In genomic region chr1:184747089-184747955, GRCh38 we compare ENCODE assay signal across 11 cellular contexts. TPM values are rescaled to one million over a fixed set of nuclear protein-coding genes. Genes with fewer than 3 reads are reported as not detected.
DNase-seq lines count a peak whose midpoint lies in the region; ATAC-seq lines count a peak whose summit lies in the region.
"Had no signal": no experiment of that assay in that cellular context is flagged by ENCODE, and none has a peak within 500 bp of the region (broad histone marks: within the 10 kb centered on the region; RNA-seq: fewer than 3 reads in every experiment).

No MANE protein-coding gene starts in this region.

- peaks cover 14 to 15% of the 10 kb centered on the region in 2 donors for H3K4me1 ChIP-seq in muscle layer of duodenum (ENCODE audit: control insufficient read depth in 1 of 2, insufficient read depth in 2 of 2, low read length in 2 of 2)

- H3K9me3 Mint-ChIP-seq in activated naive CD4-positive, alpha-beta T cell treated with anti-CD3 and anti-CD28 coated beads for 36 hours: no peaks in the 10 kb centered on the region
- H3K9me3 Mint-ChIP-seq: activated naive CD8-positive, alpha-beta T cell treated with anti-CD3 and anti-CD28 coated beads, Interleukin-2, amount 10 ng/mL, durations not matched to agents 7 days and 5 days had no signal

- peaks cover 5% of the 10 kb centered on the region for H3K36me3 Mint-ChIP-seq in activated naive CD4-positive, alpha-beta T cell treated with anti-CD3 and anti-CD28 coated beads for 36 hours (ENCODE audit: low read depth)

- no peak for DNase-seq in left lobe of liver (ENCODE audit: low spot score)
- no peak for DNase-seq in activated naive CD4-positive, alpha-beta T cell treated with anti-CD3 and anti-CD28 coated beads for 36 hours
- DNase-seq in AG20443 (ENCODE audit: low spot score): no peak
- no peak for DNase-seq in cerebellar cortex (ENCODE audit: low spot score)
- DNase-seq: activated naive CD8-positive, alpha-beta T cell treated with anti-CD3 and anti-CD28 coated beads, Interleukin-2, amount 10 ng/mL, durations not matched to agents 7 days and 5 days; NCI-H1092; T-helper 2 cell had no signal

- H3K4me3 ChIP-seq in muscle layer of duodenum (ENCODE audit: low read depth in 1 of 2, low read length in 2 of 2): no peak overlapping the region

- H3K27ac Mint-ChIP-seq in activated naive CD4-positive, alpha-beta T cell treated with anti-CD3 and anti-CD28 coated beads for 36 hours: no peak overlapping the region
- H3K27ac Mint-ChIP-seq: activated naive CD8-positive, alpha-beta T cell treated with anti-CD3 and anti-CD28 coated beads, Interleukin-2, amount 10 ng/mL, durations not matched to agents 7 days and 5 days had no signal

- intact Hi-C loops in activated naive CD4-positive, alpha-beta T cell treated with anti-CD3 and anti-CD28 coated beads for 36 hours (cut with micrococcal nuclease): no loop called here

- H3K27me3 Mint-ChIP-seq in activated naive CD4-positive, alpha-beta T cell treated with anti-CD3 and anti-CD28 coated beads for 36 hours (ENCODE audit: low read depth): no peaks in the 10 kb centered on the region
- H3K27me3 Mint-ChIP-seq: activated naive CD8-positive, alpha-beta T cell treated with anti-CD3 and anti-CD28 coated beads, Interleukin-2, amount 10 ng/mL, durations not matched to agents 7 days and 5 days had no signal

- CTCF ChIA-PET in activated naive CD4-positive, alpha-beta T cell treated with anti-CD3 and anti-CD28 coated beads for 36 hours (lab: Charles Lee): interaction anchor here (0.6 to 0.7 kb wide), 3 partner anchors 12 to 1628 kb away, joined by 3 read pairs; partner anchors contain the start of gene TPR

- peak; percentile 82 for ATAC-seq in GM18909 (IDR thresholded peaks at IDR 0.05; ENCODE audit: poor library complexity, unreplicated experiment)
- ATAC-seq in HG02759 (IDR thresholded peaks at IDR 0.05; ENCODE audit: unreplicated experiment): peak; percentile 71
- ATAC-seq in left lobe of liver: no peak

- H3K4me1 Mint-ChIP-seq in activated naive CD4-positive, alpha-beta T cell treated with anti-CD3 and anti-CD28 coated beads for 36 hours (ENCODE audit: low read depth): peaks cover 61% of the 10 kb centered on the region

- H3K36me3 ChIP-seq in KOPT-K1 (ENCODE audit: insufficient read depth, low read length) (peaks cover 17% of the 10 kb centered on the region), muscle layer of duodenum (ENCODE audit: control insufficient read depth in 1 of 2, insufficient read depth in 2 of 2, low read length in 2 of 2) (peaks cover 0 to 4% of the 10 kb centered on the region in 2 donors)

- H3K9me3 ChIP-seq in KOPT-K1 (ENCODE audit: insufficient read depth, low read length, poor library complexity, severe bottlenecking) (no peaks in the 10 kb centered on the region), muscle layer of duodenum (ENCODE audit: control insufficient read depth in 1 of 2, low read length in 2 of 2) (no peaks in the 10 kb centered on the region)

- H3K4me3 Mint-ChIP-seq in activated naive CD4-positive, alpha-beta T cell treated with anti-CD3 and anti-CD28 coated beads for 36 hours: no peak overlapping the region
- H3K4me3 Mint-ChIP-seq: activated naive CD8-positive, alpha-beta T cell treated with anti-CD3 and anti-CD28 coated beads, Interleukin-2, amount 10 ng/mL, durations not matched to agents 7 days and 5 days had no signal

- peak overlapping the region; percentile 90 for H3K27ac ChIP-seq in KOPT-K1 (ENCODE audit: low read depth, low read length, poor library complexity, severe bottlenecking)
- peak overlapping the region; percentile 4 for H3K27ac ChIP-seq in muscle layer of duodenum (ENCODE audit: low read length)

- H3K27me3 ChIP-seq in muscle layer of duodenum (ENCODE audit: low read depth, low read length): no peaks in the 10 kb centered on the region

RNA-seq across cellular contexts. Expression of gene EDEM3, which starts 7.3 kb away (rescaled TPM):
- 27.0 TPM for total RNA-seq in left lobe of liver
- 10 to 100 TPM in 1 of 2 experiments, 1 to 10 TPM in 1; 9.9 to 10.5 TPM for total RNA-seq in activated naive CD4-positive, alpha-beta T cell treated with anti-CD3 and anti-CD28 coated beads for 36 hours
